ENCODE assay signal across 35 cellular contexts in genomic region chr1:231660198-231660597, GRCh38.
"Had no signal": no experiment of that assay in that cellular context is flagged by ENCODE, and none has a peak within 500 bp of the region (broad histone marks: within the 10 kb centered on the region; RNA-seq: fewer than 3 reads in every experiment).

No MANE protein-coding gene starts in this region.

- DNase-seq: Karpas-422, Kasumi-1, KG1, MG63, MM.1S, MV-4-11, NCI-H1048, NCI-H1092, NCI-H1105, NCI-H1105 treated with DMSO at 0.1 percent for 48 hours, NCI-H1417, NCI-H1417 treated with DMSO at 0.1 percent for 48 hours, NCI-H1436, NCI-H1436 treated with DMSO at 0.1 percent for 48 hours, NCI-H146, NCI-H1694, NCI-H1694 treated with DMSO at 0.1 percent for 48 hours, NCI-H187, NCI-H187 treated with DMSO at 0.1 percent for 48 hours, NCI-H1930, NCI-H2029, NCI-H2029 treated with DMSO at 0.1 percent for 48 hours, NCI-H2081, NCI-H2081 treated with DMSO at 0.1 percent for 48 hours, NCI-H2107, NCI-H2171, NCI-H2171 treated with DMSO at 0.1 percent for 48 hours, NCI-H2227 treated with DMSO at 0.1 percent for 48 hours, NCI-H226, NCI-H345, NCI-H446, NCI-H446 treated with DMSO at 0.1 percent for 48 hours, NCI-H510A, NCI-H510A treated with DMSO at 0.1 percent for 48 hours had no signal

- H3K27me3 ChIP-seq: MG63 had no signal

- H3K4me2 ChIP-seq: KMS-11 had no signal

- H3K9ac ChIP-seq: KMS-11 had no signal

- H3K4me3 ChIP-seq: MG63 had no signal

- H3K27ac ChIP-seq: KMS-11 had no signal

- H3K36me3 ChIP-seq: MG63 had no signal
